ENCODE assay signal across 8 cellular contexts in genomic region chr1:41404308-41404755, GRCh38. TPM values are rescaled to one million over a fixed set of nuclear protein-coding genes. Genes with fewer than 3 reads are reported as not detected.
DNase-seq lines count a peak whose midpoint lies in the region; ATAC-seq and TF ChIP-seq lines count a peak whose summit lies in the region.

No MANE protein-coding gene starts in this region.

- no peak for TF ChIP-seq CTCF in H9 (conservative IDR thresholded peaks at IDR 0.05)

- H3K9me3 ChIP-seq in BLaER1 (peaks cover 26% of the 10 kb centered on the region), H9 (ENCODE audit: control insufficient read depth, low read depth, low read length) (no peaks in the 10 kb centered on the region)

- H3K23ac ChIP-seq in H9 (ENCODE audit: insufficient read length, low read depth, low read length) = no peak overlapping the region

- H2BK5ac ChIP-seq in H9 (ENCODE audit: insufficient read length, low read length) = no peak overlapping the region

- H3K4me3 ChIP-seq in BLaER1 = 0 out of 2 replicates have a peak overlapping the region, but pooled peaks have one; percentile 9

- H3K23me2 ChIP-seq in H9 (ENCODE audit: insufficient read length, low read depth, low read length, poor library complexity, severe bottlenecking) = no peaks in the 10 kb centered on the region

- no peak overlapping the region for H3K27ac Mint-ChIP-seq in H9

- no peak overlapping the region for H2BK20ac ChIP-seq in H9 (ENCODE audit: low read depth, low read length, poor library complexity, severe bottlenecking)

- no peak overlapping the region for H4K91ac ChIP-seq in H9 (ENCODE audit: insufficient read length, low read depth, low read length)

- no peak overlapping the region for H3K4ac ChIP-seq in H9 (ENCODE audit: low read depth, low read length)

- H3K36me3 ChIP-seq in BLaER1 = no peaks in the 10 kb centered on the region

- no peak overlapping the region for H2BK15ac ChIP-seq in H9 (ENCODE audit: low read depth, low read length)

- no peak for ATAC-seq in HG02571 (IDR thresholded peaks at IDR 0.05; ENCODE audit: unreplicated experiment)
- no peak for ATAC-seq in HG02870 (IDR thresholded peaks at IDR 0.05; ENCODE audit: unreplicated experiment)

- H3K4me1 ChIP-seq in BLaER1 (peaks cover 81% of the 10 kb centered on the region), H9 (ENCODE audit: insufficient read depth, low read length) (0 out of 2 replicates have a peak, but pooled peaks cover 4% of the 10 kb centered on the region)

- H3K4me1 Mint-ChIP-seq in H9 = peaks cover 25 to 46% of the 10 kb centered on the region in 2 experiments

- H3K27me3 ChIP-seq in BLaER1 = no peaks in the 10 kb centered on the region
- H3K27me3 ChIP-seq in H9 (ENCODE audit: insufficient read depth, low read length) = no peaks in the 10 kb centered on the region

- H3K9ac ChIP-seq in BLaER1 = peak overlapping the region; percentile 63; the same call in 1 of the 2 replicates
- H3K9ac ChIP-seq in H9 (ENCODE audit: extremely low read depth, insufficient read length, low read length) = no peak overlapping the region

- H4K5ac ChIP-seq in H9 (ENCODE audit: insufficient read length, low read depth, low read length) = no peak overlapping the region

- no peak overlapping the region for H2BK120ac ChIP-seq in H9 (ENCODE audit: low read depth, low read length, poor library complexity, severe bottlenecking)

- peak overlapping the region; percentile 83 for H3K27ac ChIP-seq in BLaER1
- no peak overlapping the region for H3K27ac ChIP-seq in H9 (ENCODE audit: insufficient read length, low read depth, low read length)

- H3K4me2 ChIP-seq in BLaER1 = peak overlapping the region; percentile 83
- peak overlapping the region; percentile 9 for H3K4me2 ChIP-seq in H9 (ENCODE audit: insufficient read depth, insufficient read length, low read length)

- H3T11ph ChIP-seq in H9 (ENCODE audit: low read length) = no peak overlapping the region

- H3K4me3 Mint-ChIP-seq in H9 = peak overlapping the region in 1 of 2 experiments; percentile 33; a peak in 1 of 5 replicates

- H3K36me3 Mint-ChIP-seq in H9 (ENCODE audit: insufficient read depth in 1 of 3, low read depth in 3 of 3) = 0 out of 7 replicates have a peak, but pooled peaks cover 0 to 4% (median 0%) of the 10 kb centered on the region in 3 experiments

- H4K20me1 ChIP-seq in BLaER1 (no peaks in the 10 kb centered on the region), H9 (ENCODE audit: control insufficient read depth, insufficient read depth, insufficient read length) (no peaks in the 10 kb centered on the region)

- H4K8ac ChIP-seq in H9 (replicated peaks; ENCODE audit: insufficient read length, low read depth, low read length) = no peak overlapping the region

- no peak overlapping the region for H2AK5ac ChIP-seq in H9 (ENCODE audit: insufficient read length, low read length)

- H3K9me3 Mint-ChIP-seq in H9 = peaks cover 2 to 5% of the 10 kb centered on the region in 2 experiments; a peak in 2 of 5 replicates

- DNase-seq in H9 (peak; percentile 81), RPMI8226 (peak; percentile 76), glomerular visceral epithelial cell (ENCODE audit: extremely low spot score) (peak; percentile 50), NOMO-1 treated with dmso at 0.1 percent for 144 hours (lab: John Stamatoyannopoulos, UW; ENCODE audit: unreplicated experiment) (no peak), NCI-H1048 (lab: John Stamatoyannopoulos, UW) (no peak)

- H3K56ac ChIP-seq in H9 (ENCODE audit: insufficient read length, low read depth, low read length) = no peak overlapping the region

- no peaks in the 10 kb centered on the region for H3K79me2 ChIP-seq in H9 (ENCODE audit: insufficient read depth, low read length)

- no peaks in the 10 kb centered on the region for H3K79me1 ChIP-seq in H9 (ENCODE audit: insufficient read depth, low read depth, low read length, poor library complexity, severe bottlenecking)

- WGBS in H9 (ENCODE audit: extremely low coverage, insufficient read length, low lambda C conversion rate) = no CpG with 5 or more reads among the region's 10 CpGs

- no peak overlapping the region for H2AFZ ChIP-seq in H9 (ENCODE audit: low read length)

- H2BK12ac ChIP-seq in H9 (ENCODE audit: insufficient read length, low read depth, low read length) = no peak overlapping the region

- H3K18ac ChIP-seq in H9 (ENCODE audit: insufficient read length, low read depth, low read length) = no peak overlapping the region

- H3K27me3 Mint-ChIP-seq in H9 (ENCODE audit: low read depth) = peaks cover 48% of the 10 kb centered on the region

- no peak overlapping the region for H3K14ac ChIP-seq in H9 (ENCODE audit: insufficient read depth, low read length)

RNA-seq across cellular contexts. Expression of gene FOXO6, which starts 43.1 kb away (rescaled TPM):
- total RNA-seq in H9 (2021) = 0.83 and 0.99 TPM in 2 replicates

Comparison
In these comparisons a context has a peak if more than half of its experiments do, and no peak if none do; other contexts are left out.
1. DNase-seq: peak in H9 (single experiment), RPMI8226 (single experiment) and glomerular visceral epithelial cell (single experiment); none in NOMO-1 treated with dmso at 0.1 percent for 144 hours (single experiment) and NCI-H1048 (single experiment).